In the genomic region with DNA sequence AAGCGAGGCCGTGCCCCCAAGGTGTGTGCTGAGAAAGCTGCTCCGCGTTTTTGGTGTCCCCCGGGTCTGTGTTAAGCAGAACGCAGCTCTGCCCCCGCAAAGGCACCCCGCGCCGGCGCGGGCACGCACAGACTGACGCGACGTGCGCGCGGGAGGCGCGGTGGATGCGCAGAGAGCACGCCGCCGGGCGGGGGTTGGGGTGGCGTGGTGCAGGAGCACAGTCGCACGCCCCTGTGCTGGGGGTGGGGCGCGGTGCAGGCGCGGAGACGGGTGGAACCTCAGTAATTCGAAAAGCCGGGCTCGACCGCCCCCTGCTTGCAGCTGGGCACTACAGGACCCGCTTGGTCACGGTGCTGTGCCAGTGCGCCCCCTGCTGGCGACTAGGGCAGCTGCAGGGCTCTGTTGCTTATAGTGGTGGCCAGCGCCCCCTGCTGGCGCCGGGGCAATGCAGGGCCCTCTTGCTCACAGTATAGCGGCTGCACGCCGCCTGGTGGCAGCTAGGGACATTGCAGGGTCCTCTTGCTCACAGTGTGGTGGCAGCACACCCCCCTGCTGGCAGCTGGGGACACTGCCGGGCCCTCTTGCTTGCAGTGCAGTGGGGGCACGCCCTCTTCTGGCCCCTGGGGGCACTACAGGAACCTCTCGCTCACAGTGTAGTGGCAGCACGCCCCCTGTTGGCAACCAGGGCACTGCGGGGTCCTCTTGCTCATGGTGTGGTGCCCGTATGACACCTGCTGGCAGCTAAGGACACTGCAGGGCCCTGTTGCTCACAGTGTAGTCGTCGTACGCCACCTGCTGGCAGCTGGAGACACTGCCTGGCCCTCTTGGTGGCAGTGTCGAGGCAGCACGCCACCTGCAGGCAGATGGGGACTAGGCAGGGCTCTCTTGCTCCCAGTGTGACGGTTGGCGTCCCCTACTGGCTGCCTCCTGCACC, we compare ENCODE assay signal across 8 cellular contexts.
DNase-seq lines count a peak whose midpoint lies in the region; ATAC-seq and TF ChIP-seq lines count a peak whose summit lies in the region.
"Not testable (repeated sequence)": the region's sequence is repeated elsewhere in the genome, so short reads cannot be mapped to it uniquely, and the experiment has no call there.

No MANE protein-coding gene starts in this region.

- peak; percentile 94 for ATAC-seq in GM18502 (IDR thresholded peaks at IDR 0.05; ENCODE audit: poor library complexity, unreplicated experiment)
- ATAC-seq in HG02571 (IDR thresholded peaks at IDR 0.05; ENCODE audit: unreplicated experiment), result peak; percentile 93
- ATAC-seq in activated T-cell treated with anti-CD3 and anti-CD28 coated beads, Interleukin-2, amount 50 U/mL, for 72 hours (replicated peaks in 1 of 2), result peak; percentile 93 to 94

- H4K20me1 ChIP-seq in Karpas-422 (ENCODE audit: insufficient read depth, low read depth, low read length), result not testable (repeated sequence)

- not testable (repeated sequence) for H3K27ac Mint-ChIP-seq in activated T-cell treated with anti-CD3 and anti-CD28 coated beads, Interleukin-2, amount 50 U/mL, for 72 hours; osteocyte (ENCODE audit: unreplicated experiment); type B pancreatic cell

- H3K27me3 ChIP-seq in Karpas-422 (ENCODE audit: low read length), result not testable (repeated sequence)

- H3K36me3 Mint-ChIP-seq in activated T-cell treated with anti-CD3 and anti-CD28 coated beads, Interleukin-2, amount 50 U/mL, for 72 hours (ENCODE audit: insufficient read depth in 2 of 2); osteocyte (ENCODE audit: unreplicated experiment); type B pancreatic cell: not testable (repeated sequence)

- H3K9ac ChIP-seq in Karpas-422 (ENCODE audit: low read length), result not testable (repeated sequence)

- H3K79me2 ChIP-seq in Karpas-422 (ENCODE audit: low read length), result not testable (repeated sequence)

- H3K4me2 ChIP-seq in Karpas-422 (ENCODE audit: low read depth, low read length, poor library complexity, severe bottlenecking), result not testable (repeated sequence)

- H3K4me3 Mint-ChIP-seq in activated T-cell treated with anti-CD3 and anti-CD28 coated beads, Interleukin-2, amount 50 U/mL, for 72 hours; osteocyte (ENCODE audit: unreplicated experiment); type B pancreatic cell: not testable (repeated sequence)

- not testable (repeated sequence) for H3K9me2 ChIP-seq in Karpas-422 (replicated peaks; ENCODE audit: insufficient read depth, low read length)

- H3K4me1 Mint-ChIP-seq in activated T-cell treated with anti-CD3 and anti-CD28 coated beads, Interleukin-2, amount 50 U/mL, for 72 hours (ENCODE audit: low read depth), result peaks cover 24% of the 10 kb centered on the region
- H3K4me1 Mint-ChIP-seq in osteocyte (ENCODE audit: unreplicated experiment), result not testable (repeated sequence)
- peaks cover 11% of the 10 kb centered on the region for H3K4me1 Mint-ChIP-seq in type B pancreatic cell (ENCODE audit: unreplicated experiment)

- H3K4me3 ChIP-seq in Karpas-422 (ENCODE audit: low read length); fibroblast of the aortic adventitia (ENCODE audit: low read depth, low read length): not testable (repeated sequence)

- H2AFZ ChIP-seq in Karpas-422 (ENCODE audit: low read length), result not testable (repeated sequence)

- H3K4me1 ChIP-seq in Karpas-422 (ENCODE audit: low read length), result not testable (repeated sequence)

- not testable (repeated sequence) for H3K9me3 ChIP-seq in Karpas-422 (ENCODE audit: low read length)

- H3K36me3 ChIP-seq in Karpas-422 (ENCODE audit: insufficient read depth, low read length), result not testable (repeated sequence)

- not testable (repeated sequence) for H3K27ac ChIP-seq in Karpas-422 (ENCODE audit: low read length)

- not testable (repeated sequence) for H3K9me3 Mint-ChIP-seq in activated T-cell treated with anti-CD3 and anti-CD28 coated beads, Interleukin-2, amount 50 U/mL, for 72 hours; osteocyte (ENCODE audit: unreplicated experiment); type B pancreatic cell

- TF ChIP-seq CTCF in fibroblast of the aortic adventitia (IDR thresholded peaks at IDR 0.05; ENCODE audit: insufficient read depth, low read length) (peak; percentile 27), osteocyte (IDR thresholded peaks at IDR 0.05) (peak; percentile 47), type B pancreatic cell (conservative IDR thresholded peaks at IDR 0.05) (peak; percentile 71)

- DNase-seq in Karpas-422 (peak; percentile 96), SKM-1 (lab: John Stamatoyannopoulos, UW; ENCODE audit: unreplicated experiment) (peak; percentile 14)
- DNase-seq in activated T-cell treated with anti-CD3 and anti-CD28 coated beads, Interleukin-2, amount 50 U/mL, for 72 hours, result peak; percentile 96 to 97
- not testable (repeated sequence) for DNase-seq in fibroblast of the aortic adventitia (ENCODE audit: low read depth); osteocyte (ENCODE audit: extremely low spot score, unreplicated experiment); type B pancreatic cell (ENCODE audit: extremely low spot score, unreplicated experiment)

- H3K27me3 Mint-ChIP-seq in activated T-cell treated with anti-CD3 and anti-CD28 coated beads, Interleukin-2, amount 50 U/mL, for 72 hours (ENCODE audit: low read depth), result peaks cover 21% of the 10 kb centered on the region
- H3K27me3 Mint-ChIP-seq in osteocyte (ENCODE audit: unreplicated experiment) (peaks cover 29% of the 10 kb centered on the region), type B pancreatic cell (peaks cover 22% of the 10 kb centered on the region)
